9 cellular contexts compared by ENCODE assay signal in the genomic region with DNA sequence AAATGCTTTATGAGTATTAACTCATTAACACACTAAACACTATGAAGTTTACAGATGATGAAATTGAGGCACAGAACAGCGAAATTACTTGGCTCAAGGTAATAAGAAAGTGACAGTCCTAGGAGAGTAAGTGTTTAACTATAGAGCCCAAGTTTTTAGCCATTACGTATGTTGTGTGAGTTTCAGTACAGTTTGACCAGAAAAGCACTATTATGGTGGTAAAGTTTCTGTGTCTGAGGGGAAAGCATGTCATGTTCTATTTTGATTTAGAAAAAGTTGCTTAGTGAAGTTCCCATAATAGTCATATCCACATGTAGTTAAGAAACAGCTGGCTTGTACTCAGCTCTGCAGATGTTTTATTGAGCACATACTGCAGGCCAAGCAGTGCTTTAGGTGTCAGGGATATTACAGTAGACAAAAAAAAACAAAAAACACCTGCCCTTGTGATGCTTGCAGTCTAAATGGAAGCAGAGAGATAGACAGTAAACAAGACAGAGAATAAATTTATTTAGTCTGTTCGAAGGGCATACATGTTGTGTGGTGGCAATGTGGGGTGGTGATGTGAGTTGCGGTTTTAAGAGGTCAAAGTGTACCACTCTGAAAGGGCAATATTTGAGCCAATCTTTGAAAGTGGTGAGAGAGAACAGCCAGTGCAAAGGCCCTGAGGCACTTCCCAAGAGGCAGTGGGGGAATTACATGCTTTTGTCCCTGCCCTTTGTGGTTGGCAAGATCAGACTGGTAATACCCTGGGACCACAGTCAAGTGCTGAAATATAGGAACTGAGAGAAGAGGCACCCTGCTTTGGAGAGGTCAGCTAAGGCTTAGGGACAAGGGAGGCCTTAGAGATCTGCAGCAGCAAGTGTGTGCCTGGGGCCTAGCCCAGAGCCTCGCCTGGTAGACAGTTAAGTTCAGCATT. TPM values are rescaled to one million over a fixed set of nuclear protein-coding genes. Genes with fewer than 3 reads are reported as not detected.
DNase-seq lines count a peak whose midpoint lies in the region; ATAC-seq and TF ChIP-seq lines count a peak whose summit lies in the region.
"Had no signal": no experiment of that assay in that cellular context is flagged by ENCODE, and none has a peak within 500 bp of the region (broad histone marks: within the 10 kb centered on the region; RNA-seq: fewer than 3 reads in every experiment).

No MANE protein-coding gene starts in this region.

- H4K20me1 ChIP-seq in hepatocyte (ENCODE audit: insufficient read depth, poor library complexity, severe bottlenecking): no peaks in the 10 kb centered on the region

- H3K27me3 ChIP-seq in hepatocyte: no peaks in the 10 kb centered on the region

- H3K36me3 Mint-ChIP-seq in endothelial cell (ENCODE audit: low read depth, unreplicated experiment): peaks cover 33% of the 10 kb centered on the region

- H3K4me1 Mint-ChIP-seq in endothelial cell (ENCODE audit: unreplicated experiment): peaks cover 17% of the 10 kb centered on the region

- H3K9me3 ChIP-seq in hepatocyte (ENCODE audit: low read depth): no peaks in the 10 kb centered on the region

- TF ChIP-seq POLR2A in GM15510 (IDR thresholded peaks at IDR 0.05; ENCODE audit: borderline replicate concordance, extremely low read depth, insufficient read length): peak; percentile 4

- no peaks in the 10 kb centered on the region for H3K9me2 ChIP-seq in hepatocyte (replicated peaks; ENCODE audit: insufficient read depth)

- no peak overlapping the region for H3K27ac ChIP-seq in hepatocyte

- peaks cover 36% of the 10 kb centered on the region for H3K79me2 ChIP-seq in hepatocyte

- peak; percentile 44 for ATAC-seq in GM21381 (IDR thresholded peaks at IDR 0.05; ENCODE audit: unreplicated experiment)
- peak; percentile 49 for ATAC-seq in HG03439 (IDR thresholded peaks at IDR 0.05; ENCODE audit: unreplicated experiment)

- H3K4me3 Mint-ChIP-seq in endothelial cell (ENCODE audit: unreplicated experiment): peak overlapping the region; percentile 7
- H3K4me3 Mint-ChIP-seq: nephron had no signal

- H3K36me3 ChIP-seq in hepatocyte (replicated peaks; ENCODE audit: insufficient read depth, low read depth): no peaks in the 10 kb centered on the region

- no peak overlapping the region for H2AFZ ChIP-seq in hepatocyte

- H3K27ac Mint-ChIP-seq in endothelial cell (ENCODE audit: unreplicated experiment): peak overlapping the region; percentile 4
- H3K27ac Mint-ChIP-seq: nephron had no signal

- DNase-seq in endothelial cell (ENCODE audit: low spot score): no peak
- DNase-seq in GDM1 (lab: John Stamatoyannopoulos, UW): no peak
- no peak for DNase-seq in T-helper 9 cell
- no peak for DNase-seq in COR-L47 (lab: John Stamatoyannopoulos, UW)
- no peak for DNase-seq in hepatocyte (ENCODE audit: low spot score)

- H3K4me1 ChIP-seq in hepatocyte (ENCODE audit: insufficient read depth): no peaks in the 10 kb centered on the region

- H3K9me3 Mint-ChIP-seq in endothelial cell (ENCODE audit: unreplicated experiment): no peaks in the 10 kb centered on the region
- H3K9me3 Mint-ChIP-seq: nephron had no signal

- no peak overlapping the region for H3K4me2 ChIP-seq in hepatocyte

- TF ChIP-seq CTCF in endothelial cell (IDR thresholded peaks at IDR 0.05; ENCODE audit: unreplicated experiment) (no peak), hepatocyte (IDR thresholded peaks at IDR 0.05; ENCODE audit: poor library complexity) (no peak)

- H3K27me3 Mint-ChIP-seq in endothelial cell (ENCODE audit: unreplicated experiment): peaks cover 5% of the 10 kb centered on the region

- WGBS in hepatocyte (ENCODE audit: low lambda C conversion rate, missing lambda C conversion rate): 96% methylated on average over 5 of the region's 5 CpGs

- H3K4me3 ChIP-seq in hepatocyte: no peak overlapping the region

RNA-seq across cellular contexts. Expression of gene TMEM131L, which starts 6.2 kb away (rescaled TPM):
- 29.8 TPM for total RNA-seq in endothelial cell (ENCODE audit: unreplicated experiment)
- 8.1 and 10.5 TPM in 2 replicates for total RNA-seq in hepatocyte
- 5.8 and 6.3 TPM in 2 replicates for polyA plus RNA-seq in hepatocyte
